8 cellular contexts compared by ENCODE assay signal in genomic region chr6:144581807-144582537, GRCh38.
A peak's percentile ranks its signal among the peaks of the same experiment; 100 is the strongest.
DNase-seq lines count a peak whose midpoint lies in the region; ATAC-seq and TF ChIP-seq lines count a peak whose summit lies in the region.

No MANE protein-coding gene starts in this region.

- H3K27ac ChIP-seq in CD4-positive, alpha-beta T cell (ENCODE audit: low read depth, low read length) = no peak overlapping the region
- no peak overlapping the region for H3K27ac ChIP-seq in HCT116 (ENCODE audit: low read depth, low read length)
- no peak overlapping the region for H3K27ac ChIP-seq in Peyer's patch
- no peak overlapping the region for H3K27ac ChIP-seq in colonic mucosa
- no peak overlapping the region for H3K27ac ChIP-seq in mesendoderm (ENCODE audit: low read depth, low read length)

- peak; percentile 76 for TF ChIP-seq RAD21 in HCT116 (IDR thresholded peaks at IDR 0.05; ENCODE audit: low read depth)

- peak; percentile 37 for ATAC-seq in CD4-positive, alpha-beta T cell (ENCODE audit: poor library complexity)
- peak; percentile 81 for ATAC-seq in HCT116
- no peak for ATAC-seq in HG03469 (IDR thresholded peaks at IDR 0.05; ENCODE audit: unreplicated experiment)

- H3K27me3 ChIP-seq in CD4-positive, alpha-beta T cell (ENCODE audit: control insufficient read depth, insufficient read depth, low read length) = no peaks in the 10 kb centered on the region
- no peaks in the 10 kb centered on the region for H3K27me3 ChIP-seq in HCT116 (ENCODE audit: insufficient read depth, low read length)
- H3K27me3 ChIP-seq in Peyer's patch = no peaks in the 10 kb centered on the region
- H3K27me3 ChIP-seq in colonic mucosa = no peaks in the 10 kb centered on the region
- no peaks in the 10 kb centered on the region for H3K27me3 ChIP-seq in mesendoderm (ENCODE audit: insufficient read depth, low read length, poor library complexity)

- H3K4me1 Mint-ChIP-seq in CD4-positive, alpha-beta T cell (ENCODE audit: low read depth) = peaks cover 37% of the 10 kb centered on the region

- H3K4me3 ChIP-seq in HCT116 (replicated peaks in 1 of 2; ENCODE audit: low read depth in 1 of 2, low read length in 2 of 2) (no peak overlapping the region), Peyer's patch (no peak overlapping the region), colonic mucosa (no peak overlapping the region), mesendoderm (ENCODE audit: low read length) (no peak overlapping the region)

- no peak overlapping the region for H3K23ac ChIP-seq in mesendoderm (ENCODE audit: low read length)

- H3K36me3 Mint-ChIP-seq in CD4-positive, alpha-beta T cell (ENCODE audit: low read depth) = peaks cover 31% of the 10 kb centered on the region

- no peaks in the 10 kb centered on the region for H3K79me1 ChIP-seq in mesendoderm (ENCODE audit: low read length)

- no peaks in the 10 kb centered on the region for H3K9me3 ChIP-seq in CD4-positive, alpha-beta T cell (ENCODE audit: control insufficient read depth, low read length)
- H3K9me3 ChIP-seq in HCT116 (ENCODE audit: control insufficient read depth in 1 of 2, insufficient read depth in 1 of 2, low read depth in 1 of 2, low read length in 2 of 2) = no peaks in the 10 kb centered on the region
- no peaks in the 10 kb centered on the region for H3K9me3 ChIP-seq in Peyer's patch
- no peaks in the 10 kb centered on the region for H3K9me3 ChIP-seq in colonic mucosa

- H3K4me1 ChIP-seq in HCT116 (ENCODE audit: control insufficient read depth in 1 of 2, insufficient read depth in 2 of 2, low read length in 2 of 2) (peaks cover 0 to 13% of the 10 kb centered on the region in 2 experiments; a peak in 2 of 4 replicates), Peyer's patch (peaks cover 0 to 17% (median 2%) of the 10 kb centered on the region in 4 donors), colonic mucosa (no peaks in the 10 kb centered on the region), mesendoderm (ENCODE audit: control insufficient read depth, low read depth, low read length) (peaks cover 3% of the 10 kb centered on the region)

- H3K79me2 ChIP-seq in HCT116 (ENCODE audit: insufficient read depth, low read length) (no peaks in the 10 kb centered on the region), mesendoderm (ENCODE audit: control insufficient read depth, insufficient read depth, low read length) (no peaks in the 10 kb centered on the region)

- H3K56ac ChIP-seq in mesendoderm (ENCODE audit: low read length) = no peak overlapping the region

- no peak overlapping the region for H4K5ac ChIP-seq in mesendoderm (ENCODE audit: low read length)

- H2AFZ ChIP-seq in HCT116 (ENCODE audit: low read depth, low read length, poor library complexity, severe bottlenecking) = no peak overlapping the region

- H3K4me2 ChIP-seq in HCT116 (ENCODE audit: low read length) (no peak overlapping the region), mesendoderm (ENCODE audit: low read length) (no peak overlapping the region)

- no peaks in the 10 kb centered on the region for H3K9me3 Mint-ChIP-seq in CD4-positive, alpha-beta T cell

- H2BK5ac ChIP-seq in mesendoderm (ENCODE audit: low read length) = no peak overlapping the region

- H3K9me2 ChIP-seq in HCT116 (ENCODE audit: insufficient read depth) = no peaks in the 10 kb centered on the region

- H3K4me3 Mint-ChIP-seq in CD4-positive, alpha-beta T cell = peak overlapping the region; percentile 42

- no peak overlapping the region for H4K8ac ChIP-seq in mesendoderm (ENCODE audit: low read depth, low read length)

- intact Hi-C loops in CD4-positive, alpha-beta T cell (cut with DNase I, micrococcal nuclease) = loop anchor here (2.0 to 10.0 kb wide), 6 partner anchors 153 to 1053 kb away; no protein-coding TSS in a partner anchor
- intact Hi-C loops in HCT116 (cut with micrococcal nuclease) = loop anchor here (1.0 to 10.0 kb wide), 3 partner anchors 477 to 1120 kb away; no protein-coding TSS in a partner anchor
- intact Hi-C loops in colonic mucosa (cut with DNase I) = loop anchor here (5.0 to 10.0 kb wide), 5 partner anchors 193 to 1053 kb away; no protein-coding TSS in a partner anchor

- no peak overlapping the region for H2AK5ac ChIP-seq in mesendoderm (ENCODE audit: low read length)

- POLR2A ChIA-PET in CD4-positive, alpha-beta T cell (lab: Charles Lee) = interaction anchor here (0.6 kb wide), 1 partner anchor 21 kb away, joined by 3 read pairs; no protein-coding TSS in a partner anchor
- POLR2A ChIA-PET in HCT116 (lab: Charles Lee) = no interaction called here

- BruUV-seq in HCT116 (replicated peaks; lab: Mats Ljungman, UMichigan) = no TSS peak

- H3K27ac Mint-ChIP-seq in CD4-positive, alpha-beta T cell = peak overlapping the region; percentile 72

- 100% methylated on average over 1 of the region's 5 CpGs for WGBS in mesendoderm (ENCODE audit: extremely low coverage, insufficient coverage, low lambda C conversion rate)

- DNase-seq in CD4-positive, alpha-beta T cell = no peak
- peak; percentile 27 for DNase-seq in HCT116 (ENCODE audit: low read depth, low spot score)
- peak in 1 of 3 donors; percentile 46 for DNase-seq in Peyer's patch
- peak; percentile 32 for DNase-seq in colonic mucosa
- peak; percentile 56 for DNase-seq in mesendoderm
- DNase-seq in middle frontal gyrus (ENCODE audit: extremely low spot score, low spot score) = no peak
- no peak for DNase-seq in activated T-cell treated with anti-CD3 and anti-CD28 coated beads for 4 hours

- H3K18ac ChIP-seq in mesendoderm (ENCODE audit: low read length) = no peak overlapping the region

- H3K27me3 Mint-ChIP-seq in CD4-positive, alpha-beta T cell = no peaks in the 10 kb centered on the region

- H2BK120ac ChIP-seq in mesendoderm (ENCODE audit: low read depth, low read length) = no peak overlapping the region

- H2BK15ac ChIP-seq in mesendoderm (replicated peaks; ENCODE audit: low read depth) = no peak overlapping the region

- H4K20me1 ChIP-seq in HCT116 (ENCODE audit: insufficient read depth) = no peaks in the 10 kb centered on the region

- CTCF ChIA-PET in CD4-positive, alpha-beta T cell (lab: Charles Lee) = interaction anchor here (1.0 kb wide), 1 partner anchor 134 kb away, joined by 3 read pairs; no protein-coding TSS in a partner anchor
- CTCF ChIA-PET in HCT116 (lab: Charles Lee) = interaction anchor here (0.7 kb wide), 1 partner anchor 555 kb away, joined by 4 read pairs; no protein-coding TSS in a partner anchor

- TF ChIP-seq POLR2A in HCT116 (IDR thresholded peaks at IDR 0.05; ENCODE audit: borderline replicate concordance, extremely low read depth, insufficient read depth, insufficient read length) = no peak
- no peak for TF ChIP-seq POLR2A in Peyer's patch (IDR thresholded peaks at IDR 0.05)

- H3K9ac ChIP-seq in HCT116 (ENCODE audit: low read length) = no peak overlapping the region
- H3K9ac ChIP-seq in colonic mucosa (ENCODE audit: low read depth in 2 of 2, low read length in 2 of 2) = no peak overlapping the region
- H3K9ac ChIP-seq in mesendoderm (ENCODE audit: low read length) = no peak overlapping the region

- TF ChIP-seq CTCF in CD4-positive, alpha-beta T cell (IDR thresholded peaks at IDR 0.05) = peak; percentile 73
- peak; percentile 46 to 77 (median 65); a peak in 5 of 6 replicates for TF ChIP-seq CTCF in HCT116 (IDR thresholded peaks at IDR 0.05 in 2 of 3, conservative IDR thresholded peaks at IDR 0.05 in 1 of 3; ENCODE audit: borderline replicate concordance in 1 of 3, insufficient read depth in 1 of 3, low read depth in 2 of 3, low read length in 2 of 3)
- peak in 4 of 6 experiments; percentile 45 to 57 (median 50) for TF ChIP-seq CTCF in Peyer's patch (IDR thresholded peaks at IDR 0.05)
- peak; percentile 49 for TF ChIP-seq CTCF in colonic mucosa (IDR thresholded peaks at IDR 0.05)

- no peaks in the 10 kb centered on the region for H3K36me3 ChIP-seq in HCT116 (ENCODE audit: control insufficient read depth in 1 of 2, insufficient read depth in 2 of 2, low read length in 2 of 2)
- H3K36me3 ChIP-seq in Peyer's patch = peaks cover 0 to 16% (median 0%) of the 10 kb centered on the region in 3 donors
- no peaks in the 10 kb centered on the region for H3K36me3 ChIP-seq in colonic mucosa
- no peaks in the 10 kb centered on the region for H3K36me3 ChIP-seq in mesendoderm (ENCODE audit: control insufficient read depth, insufficient read depth, low read length)

- RAD21 ChIA-PET in HCT116 (lab: Charles Lee; ENCODE audit: low non-redundant PET in 1 of 2, low total read pairs in 2 of 2, uncharacterized antibody in 2 of 2, unreplicated experiment in 2 of 2) = no interaction called here

- no peak overlapping the region for H3K4ac ChIP-seq in mesendoderm (ENCODE audit: low read depth, low read length)

TF ChIP-seq in HCT116, 20 proteins besides CTCF, POLR2A, EP300 and RAD21:
- TF ChIP-seq CBX3 (IDR thresholded peaks at IDR 0.05; ENCODE audit: low read depth) (0 out of 2 replicates have a peak, but pooled peaks have one; percentile 23), JUND (IDR thresholded peaks at IDR 0.05) (no peak)

Comparison
In these comparisons a context has a peak if more than half of its experiments do, and no peak if none do; other contexts are left out.
1. DNase-seq: peak in HCT116 (single experiment), colonic mucosa (single experiment) and mesendoderm (single experiment); none in CD4-positive, alpha-beta T cell (0 of 10), middle frontal gyrus (single experiment) and activated T-cell treated with anti-CD3 and anti-CD28 coated beads for 4 hours (single experiment).
2. Peak in every context shown above with its lines, with median percentiles within 50 percentile points of each other: CTCF ChIP-seq.